ENCODE assay signal across 11 cellular contexts in the genomic region with DNA sequence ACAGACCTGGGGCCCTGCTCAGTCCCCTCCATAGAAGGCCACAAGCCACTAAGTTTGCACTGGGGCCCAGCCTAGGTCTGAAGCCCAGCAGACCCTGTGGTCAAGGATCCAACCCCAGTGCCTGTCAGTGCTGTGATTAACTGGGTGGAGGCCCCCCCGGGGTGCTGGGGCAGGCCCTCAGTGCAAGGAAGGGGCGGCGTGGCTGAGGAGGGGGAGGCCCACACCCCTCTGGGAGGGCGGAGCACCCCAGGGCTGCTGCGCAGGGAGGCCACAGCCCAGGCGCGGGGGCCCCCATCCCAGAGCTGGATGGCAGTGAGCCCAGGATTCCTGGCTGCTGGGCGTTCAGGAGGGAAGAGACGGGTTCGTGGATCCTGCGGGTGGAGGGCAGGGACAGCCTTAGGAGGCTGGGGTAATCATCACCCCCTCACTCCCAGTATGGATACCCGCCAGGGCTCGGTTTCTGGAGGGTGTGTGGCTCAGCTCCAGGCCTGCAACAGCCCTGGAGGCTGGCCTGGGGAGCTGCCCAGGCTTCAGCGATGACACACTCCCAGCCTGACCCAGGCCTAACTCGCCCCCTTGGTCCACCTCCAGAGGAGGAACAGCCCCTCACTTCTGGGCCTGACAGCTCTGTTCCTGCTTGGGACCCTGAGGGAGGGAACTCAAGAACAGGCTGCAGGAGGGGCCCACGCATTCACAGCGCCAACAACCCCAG.
DNase-seq lines count a peak whose midpoint lies in the region; ATAC-seq lines count a peak whose summit lies in the region.
"Had no signal": no experiment of that assay in that cellular context is flagged by ENCODE, and none has a peak within 500 bp of the region (broad histone marks: within the 10 kb centered on the region; RNA-seq: fewer than 3 reads in every experiment).

No MANE protein-coding gene starts in this region.

- H3K4me3 ChIP-seq in muscle layer of duodenum (ENCODE audit: low read depth in 1 of 2, low read length in 2 of 2), result peak overlapping the region; percentile 56 to 60

- ATAC-seq in stimulated activated naive CD8-positive, alpha-beta T cell treated with anti-CD3 and anti-CD28 coated beads, Interleukin-15, amount 100 ng/mL, for 72 hours, result peak; percentile 14
- ATAC-seq in stimulated activated naive CD8-positive, alpha-beta T cell treated with anti-CD3 and anti-CD28 coated beads, Interleukin-15, Interleukin-2, amounts not matched to agents 100 U/mL and 50 U/mL, for 24 hours, result no peak
- no peak for ATAC-seq in HG02884 (IDR thresholded peaks at IDR 0.05; ENCODE audit: unreplicated experiment)
- ATAC-seq: CD8-positive, alpha-beta T cell had no signal

- no peak for DNase-seq in stimulated activated naive CD8-positive, alpha-beta T cell treated with anti-CD3 and anti-CD28 coated beads, Interleukin-15, amount 100 ng/mL, for 72 hours
- DNase-seq in stimulated activated naive CD8-positive, alpha-beta T cell treated with anti-CD3 and anti-CD28 coated beads, Interleukin-15, Interleukin-2, amounts not matched to agents 100 U/mL and 50 U/mL, for 24 hours, result no peak
- peak; percentile 91 for DNase-seq in fibroblast of peridontal ligament (ENCODE audit: extremely low read depth)
- no peak for DNase-seq in SHP77 treated with DMSO at 0.1 percent for 48 hours (lab: John Stamatoyannopoulos, UW)
- no peak for DNase-seq in NCI-H128 (lab: John Stamatoyannopoulos, UW; ENCODE audit: unreplicated experiment)
- no peak for DNase-seq in NCI-H2107 (lab: John Stamatoyannopoulos, UW)
- DNase-seq: activated gamma-delta T cell treated with Interleukin-2 at 50 U/mL for 16 hours, NCI-H2171 treated with DMSO at 0.1 percent for 48 hours had no signal

- H3K27ac ChIP-seq in muscle layer of duodenum (ENCODE audit: low read length), result peak overlapping the region; percentile 39

- H3K27me3 Mint-ChIP-seq in stimulated activated naive CD8-positive, alpha-beta T cell treated with anti-CD3 and anti-CD28 coated beads, Interleukin-15, amount 100 ng/mL, for 72 hours, result no peaks in the 10 kb centered on the region

- no peaks in the 10 kb centered on the region for H3K9me3 ChIP-seq in muscle layer of duodenum (ENCODE audit: control insufficient read depth in 1 of 2, low read length in 2 of 2)

- peaks cover 8 to 37% of the 10 kb centered on the region in 2 donors for H3K4me1 ChIP-seq in muscle layer of duodenum (ENCODE audit: control insufficient read depth in 1 of 2, insufficient read depth in 2 of 2, low read length in 2 of 2)

- no peak overlapping the region for H3K4me3 Mint-ChIP-seq in stimulated activated naive CD8-positive, alpha-beta T cell treated with anti-CD3 and anti-CD28 coated beads, Interleukin-15, amount 100 ng/mL, for 72 hours
- H3K4me3 Mint-ChIP-seq: CD8-positive, alpha-beta T cell had no signal

- H3K36me3 ChIP-seq in muscle layer of duodenum (ENCODE audit: control insufficient read depth in 1 of 2, insufficient read depth in 2 of 2, low read length in 2 of 2), result peaks cover 4 to 24% of the 10 kb centered on the region in 2 donors

- H3K27ac Mint-ChIP-seq in stimulated activated naive CD8-positive, alpha-beta T cell treated with anti-CD3 and anti-CD28 coated beads, Interleukin-15, amount 100 ng/mL, for 72 hours, result peak overlapping the region in 1 of 2 donors; percentile 42
- H3K27ac Mint-ChIP-seq: CD8-positive, alpha-beta T cell had no signal

- H3K27me3 ChIP-seq in muscle layer of duodenum (ENCODE audit: low read depth, low read length), result no peaks in the 10 kb centered on the region

- H3K4me1 Mint-ChIP-seq in stimulated activated naive CD8-positive, alpha-beta T cell treated with anti-CD3 and anti-CD28 coated beads, Interleukin-15, amount 100 ng/mL, for 72 hours, result peaks cover 31% of the 10 kb centered on the region

- no peaks in the 10 kb centered on the region for H3K9me3 Mint-ChIP-seq in stimulated activated naive CD8-positive, alpha-beta T cell treated with anti-CD3 and anti-CD28 coated beads, Interleukin-15, amount 100 ng/mL, for 72 hours
- H3K9me3 Mint-ChIP-seq: CD8-positive, alpha-beta T cell had no signal
